1 cellular context compared by ENCODE assay signal in genomic region chr5:79990598-79991507, GRCh38.
TF ChIP-seq lines count a peak whose summit lies in the region.

TSS of gene MTX3 (minus strand) at chr5:79991262. CDS start at chr5:79991238, 24 bp downstream.

TF ChIP-seq in GM12878, 131 proteins besides CTCF, POLR2A, EP300 and RAD21 (continued from another document and continues in another):
- TF ChIP-seq ZZZ3 (IDR thresholded peaks at IDR 0.05; ENCODE audit: control insufficient read depth, insufficient read length, low read depth), result no peak
- no peak for TF ChIP-seq JUNB (IDR thresholded peaks at IDR 0.05)
- no peak for TF ChIP-seq CHD1 (IDR thresholded peaks at IDR 0.05; ENCODE audit: low read depth, low read length)
- no peak for TF ChIP-seq SUZ12 (IDR thresholded peaks at IDR 0.05; ENCODE audit: unreplicated experiment)
- no peak for TF ChIP-seq FOXM1 (IDR thresholded peaks at IDR 0.05; ENCODE audit: low read depth, low read length)
- no peak for TF ChIP-seq ZBTB11 (CRISPR knock-in tag; IDR thresholded peaks at IDR 0.05)
- TF ChIP-seq USF1 (IDR thresholded peaks at IDR 0.05; ENCODE audit: borderline replicate concordance, extremely low read length, insufficient read depth, low read depth, low read length), result peak; percentile 65
- peak; percentile 78 for TF ChIP-seq MAX (IDR thresholded peaks at IDR 0.05; ENCODE audit: low read depth, low read length)
- no peak for TF ChIP-seq BRCA1 (IDR thresholded peaks at IDR 0.05; ENCODE audit: low read depth, low read length)
- peak; percentile 68 for TF ChIP-seq LARP7 (IDR thresholded peaks at IDR 0.05)
- peak; percentile 70 for TF ChIP-seq HCFC1 (IDR thresholded peaks at IDR 0.05; ENCODE audit: low read length)
- TF ChIP-seq WRNIP1 (IDR thresholded peaks at IDR 0.05; ENCODE audit: borderline replicate concordance, low read depth, low read length), result no peak
- TF ChIP-seq PML (IDR thresholded peaks at IDR 0.05; ENCODE audit: low read length), result no peak; the same call in 1 of the 2 replicates
- no peak for TF ChIP-seq EED (IDR thresholded peaks at IDR 0.05; ENCODE audit: low read depth)
- no peak for TF ChIP-seq ZBTB33 (IDR thresholded peaks at IDR 0.05)
- TF ChIP-seq ZNF24 (IDR thresholded peaks at IDR 0.05), result no peak
- 0 out of 2 replicates have a peak, but pooled peaks have one; percentile 23 for TF ChIP-seq DPF2 (IDR thresholded peaks at IDR 0.05)
- TF ChIP-seq NKRF (conservative IDR thresholded peaks at IDR 0.05), result peak; percentile 79
- TF ChIP-seq CREM (IDR thresholded peaks at IDR 0.05; ENCODE audit: low read depth), result peak; percentile 58
- no peak for TF ChIP-seq IRF5 (IDR thresholded peaks at IDR 0.05; ENCODE audit: borderline replicate concordance)
- 0 out of 2 replicates have a peak, but pooled peaks have one; percentile 55 for TF ChIP-seq ZNF687 (IDR thresholded peaks at IDR 0.05)
- peak; percentile 47 for TF ChIP-seq SIX5 (IDR thresholded peaks at IDR 0.05; ENCODE audit: low read depth, low read length, severe bottlenecking)
- no peak for TF ChIP-seq ZNF384 (IDR thresholded peaks at IDR 0.05; ENCODE audit: borderline replicate concordance, low read depth, low read length)
- TF ChIP-seq ZBED1 (IDR thresholded peaks at IDR 0.05; ENCODE audit: borderline replicate concordance), result no peak
- peak; percentile 88; the same call in 1 of the 2 replicates for TF ChIP-seq TAF1 (IDR thresholded peaks at IDR 0.05; ENCODE audit: borderline replicate concordance, low read depth, low read length)
- TF ChIP-seq ATF3 (IDR thresholded peaks at IDR 0.05; ENCODE audit: borderline replicate concordance, extremely low read depth, low read depth, low read length), result 0 out of 2 replicates have a peak, but pooled peaks have one; percentile 9
- 0 out of 2 replicates have a peak, but pooled peaks have one; percentile 21 for TF ChIP-seq CREB1 (IDR thresholded peaks at IDR 0.05; ENCODE audit: low read depth)
- no peak for TF ChIP-seq TCF3 (IDR thresholded peaks at IDR 0.05; ENCODE audit: borderline replicate concordance, insufficient read depth, low read depth, low read length)
- TF ChIP-seq PKNOX1 (IDR thresholded peaks at IDR 0.05), result peak; percentile 11; the same call in 1 of the 2 replicates
- TF ChIP-seq ZNF622 (IDR thresholded peaks at IDR 0.05), result no peak
- TF ChIP-seq MXI1 (IDR thresholded peaks at IDR 0.05; ENCODE audit: low read depth, low read length), result 0 out of 2 replicates have a peak, but pooled peaks have one; percentile 69
- TF ChIP-seq CHD4 (IDR thresholded peaks at IDR 0.05), result no peak
- no peak for TF ChIP-seq TCF12 (IDR thresholded peaks at IDR 0.05; ENCODE audit: low read depth, low read length)
- no peak for TF ChIP-seq KDM1A (IDR thresholded peaks at IDR 0.05; ENCODE audit: borderline replicate concordance)
- no peak for TF ChIP-seq NFYA (IDR thresholded peaks at IDR 0.05; ENCODE audit: borderline replicate concordance, low read depth, low read length)
- peak; percentile 33; the same call in 1 of the 2 replicates for TF ChIP-seq NR2F1 (conservative IDR thresholded peaks at IDR 0.05)
- TF ChIP-seq ZNF217 (IDR thresholded peaks at IDR 0.05), result no peak
- TF ChIP-seq ZSCAN29 (IDR thresholded peaks at IDR 0.05), result no peak
- TF ChIP-seq YBX1 (IDR thresholded peaks at IDR 0.05), result no peak
- no peak for TF ChIP-seq ELK1 (IDR thresholded peaks at IDR 0.05; ENCODE audit: low read depth, low read length)
- 0 out of 2 replicates have a peak, but pooled peaks have one; percentile 25 for TF ChIP-seq POLR2AphosphoS2 (IDR thresholded peaks at IDR 0.05; ENCODE audit: low read depth, low read length)
- TF ChIP-seq PBX3 (IDR thresholded peaks at IDR 0.05; ENCODE audit: insufficient replicate concordance, low read depth, low read length), result no peak
